Comparison of ENCODE assay signal across 2 cellular contexts in the genomic region with DNA sequence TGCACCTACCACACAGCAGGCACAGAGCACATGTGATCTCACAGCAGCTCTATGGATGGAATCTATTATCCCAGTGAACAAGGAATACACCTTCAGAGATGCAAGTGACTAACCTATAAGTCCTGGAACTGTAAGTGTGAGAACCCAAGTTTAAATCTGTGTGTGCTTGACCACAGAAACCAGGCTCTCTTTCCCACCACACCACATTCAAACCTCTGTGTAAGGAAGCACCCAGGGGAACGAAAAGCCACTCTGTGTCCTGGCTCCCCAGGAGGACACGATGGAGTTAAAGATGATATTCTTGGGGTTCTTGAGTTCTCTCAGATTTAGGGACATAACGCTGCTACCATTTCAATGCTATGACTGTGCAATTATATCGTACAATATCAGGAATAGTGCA.
TF ChIP-seq lines count a peak whose summit lies in the region.

No MANE protein-coding gene starts in this region.

TF ChIP-seq in GM12891, 5 proteins besides CTCF, POLR2A, EP300 and RAD21 (continued from another document):
- TF ChIP-seq POLR2AphosphoS5 (IDR thresholded peaks at IDR 0.05; ENCODE audit: low read depth, low read length) (no peak), SPI1 (IDR thresholded peaks at IDR 0.05; ENCODE audit: low read depth, low read length) (no peak)

TF ChIP-seq in GM12878, 131 proteins besides CTCF, POLR2A, EP300 and RAD21 (continued from another document):
- TF ChIP-seq MEF2B (IDR thresholded peaks at IDR 0.05; ENCODE audit: partially characterized antibody, poor library complexity, severe bottlenecking) (peak; percentile 56), NR2C2 (IDR thresholded peaks at IDR 0.05; ENCODE audit: borderline replicate concordance, control insufficient read depth, insufficient read length, low read depth) (no peak), RAD51 (IDR thresholded peaks at IDR 0.05) (no peak), RFX5 (IDR thresholded peaks at IDR 0.05; ENCODE audit: low read depth, low read length) (no peak), EED (IDR thresholded peaks at IDR 0.05; ENCODE audit: low read depth) (0 out of 2 replicates have a peak, but pooled peaks have one; percentile 50)
